Comparison of ENCODE assay signal across 15 cellular contexts in the genomic region with DNA sequence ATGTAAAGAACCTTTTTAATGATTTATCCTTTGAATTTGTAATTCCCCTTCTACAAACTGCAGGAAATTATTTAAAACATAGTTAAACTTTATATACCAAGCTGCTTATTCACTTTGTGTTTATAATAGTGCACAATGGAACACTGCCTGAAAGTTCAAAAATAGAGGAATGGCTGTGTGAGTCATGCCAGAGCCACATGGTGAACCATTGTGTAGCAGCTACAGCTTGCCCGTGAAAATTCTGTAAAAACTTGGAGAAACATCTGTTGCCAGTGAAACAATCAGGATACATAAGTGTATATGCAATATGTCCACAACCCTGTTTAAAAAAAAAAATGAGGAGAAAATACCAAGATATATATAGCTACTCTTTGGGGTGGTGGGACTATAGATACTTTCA. TPM values are rescaled to one million over a fixed set of nuclear protein-coding genes. Genes with fewer than 3 reads are reported as not detected.
A peak's percentile ranks its signal among the peaks of the same experiment; 100 is the strongest.
DNase-seq lines count a peak whose midpoint lies in the region; ATAC-seq and TF ChIP-seq lines count a peak whose summit lies in the region.
"Had no signal": no experiment of that assay in that cellular context is flagged by ENCODE, and none has a peak within 500 bp of the region (broad histone marks: within the 10 kb centered on the region; RNA-seq: fewer than 3 reads in every experiment).

No MANE protein-coding gene starts in this region.

- H3K27me3 Mint-ChIP-seq in activated CD4-positive, alpha-beta T cell treated with anti-CD3 and anti-CD28 coated beads, Interleukin-2, amount 10 ng/mL, durations not matched to agents 7 days and 5 days: no peaks in the 10 kb centered on the region
- H3K27me3 Mint-ChIP-seq: activated CD8-positive, alpha-beta T cell treated with anti-CD3 and anti-CD28 coated beads for 36 hours; activated naive CD4-positive, alpha-beta T cell treated with anti-CD3 and anti-CD28 coated beads, Interleukin-2, amount 10 ng/mL, durations not matched to agents 7 days and 5 days; CD4-positive, CD25-positive, alpha-beta regulatory T cell had no signal

- CTCF ChIA-PET in activated CD4-positive, alpha-beta T cell treated with anti-CD3 and anti-CD28 coated beads, Interleukin-2, amount 10 ng/mL, durations not matched to agents 7 days and 5 days (lab: Charles Lee): interaction anchor here (0.5 kb wide), 1 partner anchor 9 kb away, joined by 3 read pairs; no protein-coding TSS in a partner anchor

- no peak overlapping the region for H3K27ac Mint-ChIP-seq in activated CD4-positive, alpha-beta T cell treated with anti-CD3 and anti-CD28 coated beads, Interleukin-2, amount 10 ng/mL, durations not matched to agents 7 days and 5 days
- H3K27ac Mint-ChIP-seq: activated CD8-positive, alpha-beta T cell treated with anti-CD3 and anti-CD28 coated beads for 36 hours; activated naive CD4-positive, alpha-beta T cell treated with anti-CD3 and anti-CD28 coated beads, Interleukin-2, amount 10 ng/mL, durations not matched to agents 7 days and 5 days had no signal

- H3K9me3 Mint-ChIP-seq in activated CD4-positive, alpha-beta T cell treated with anti-CD3 and anti-CD28 coated beads, Interleukin-2, amount 10 ng/mL, durations not matched to agents 7 days and 5 days: no peaks in the 10 kb centered on the region
- H3K9me3 Mint-ChIP-seq: activated CD8-positive, alpha-beta T cell treated with anti-CD3 and anti-CD28 coated beads for 36 hours; activated naive CD4-positive, alpha-beta T cell treated with anti-CD3 and anti-CD28 coated beads, Interleukin-2, amount 10 ng/mL, durations not matched to agents 7 days and 5 days; CD4-positive, CD25-positive, alpha-beta regulatory T cell had no signal

- peak; percentile 84 for DNase-seq in AG10803 (ENCODE audit: low read depth)
- peak; percentile 64 for DNase-seq in NCI-H1694 (lab: John Stamatoyannopoulos, UW)
- peak; percentile 94 for DNase-seq in dermis blood vessel endothelial cell
- peak; percentile 7 for DNase-seq in medulla oblongata (ENCODE audit: extremely low spot score)
- no peak for DNase-seq in activated CD4-positive, alpha-beta T cell treated with anti-CD3 and anti-CD28 coated beads, Interleukin-2, amount 10 ng/mL, durations not matched to agents 7 days and 5 days
- no peak for DNase-seq in erythroblast (lab: John Stamatoyannopoulos, UW)
- DNase-seq: activated CD8-positive, alpha-beta T cell treated with anti-CD3 and anti-CD28 coated beads for 36 hours; activated naive CD4-positive, alpha-beta T cell treated with anti-CD3 and anti-CD28 coated beads, Interleukin-2, amount 10 ng/mL, durations not matched to agents 7 days and 5 days; CD4-positive, CD25-positive, alpha-beta regulatory T cell; NCI-H1417 treated with DMSO at 0.1 percent for 48 hours; stimulated activated CD4-positive, alpha-beta T cell treated with anti-CD3 and anti-CD28 coated beads, Interleukin-4, amount 100 ng/mL, for 1 hour; stomach; T-helper 1 cell had no signal

- H3K36me3 Mint-ChIP-seq in activated CD4-positive, alpha-beta T cell treated with anti-CD3 and anti-CD28 coated beads, Interleukin-2, amount 10 ng/mL, durations not matched to agents 7 days and 5 days (ENCODE audit: low read depth): peaks cover 17% of the 10 kb centered on the region

- TF ChIP-seq CTCF in AG10803 (conservative IDR thresholded peaks at IDR 0.05; ENCODE audit: low read length): no peak

- H3K4me3 ChIP-seq in AG10803 (ENCODE audit: low read length): no peak overlapping the region
- H3K4me3 ChIP-seq: stomach had no signal

- POLR2A ChIA-PET in activated CD4-positive, alpha-beta T cell treated with anti-CD3 and anti-CD28 coated beads, Interleukin-2, amount 10 ng/mL, durations not matched to agents 7 days and 5 days (lab: Charles Lee): no interaction called here

- peaks cover 7% of the 10 kb centered on the region for H3K4me1 Mint-ChIP-seq in activated CD4-positive, alpha-beta T cell treated with anti-CD3 and anti-CD28 coated beads, Interleukin-2, amount 10 ng/mL, durations not matched to agents 7 days and 5 days

- TF ChIP-seq POLR2A in erythroblast (IDR thresholded peaks at IDR 0.05; ENCODE audit: low read length): no peak

- ATAC-seq in GM19455 (IDR thresholded peaks at IDR 0.05; ENCODE audit: unreplicated experiment) (no peak), HG02973 (IDR thresholded peaks at IDR 0.05; ENCODE audit: unreplicated experiment) (no peak)
- ATAC-seq: activated CD8-positive, alpha-beta T cell treated with anti-CD3 and anti-CD28 coated beads for 36 hours had no signal

- H3K4me3 Mint-ChIP-seq in activated CD4-positive, alpha-beta T cell treated with anti-CD3 and anti-CD28 coated beads, Interleukin-2, amount 10 ng/mL, durations not matched to agents 7 days and 5 days: no peak overlapping the region
- H3K4me3 Mint-ChIP-seq: activated CD8-positive, alpha-beta T cell treated with anti-CD3 and anti-CD28 coated beads for 36 hours; activated naive CD4-positive, alpha-beta T cell treated with anti-CD3 and anti-CD28 coated beads, Interleukin-2, amount 10 ng/mL, durations not matched to agents 7 days and 5 days; CD4-positive, CD25-positive, alpha-beta regulatory T cell had no signal

RNA-seq across cellular contexts. Expression of a gene that starts 59.5 kb away (rescaled TPM):
- total RNA-seq in dermis blood vessel endothelial cell: 96.7 and 134 TPM in 2 replicates
- 10 to 100 TPM; 33.3 to 41.7 TPM for total RNA-seq in activated CD4-positive, alpha-beta T cell treated with anti-CD3 and anti-CD28 coated beads, Interleukin-2, amount 10 ng/mL, durations not matched to agents 7 days and 5 days

RNA-seq across cellular contexts. Expression of a gene that starts 59.9 kb away (rescaled TPM):
- 19.6 and 27.0 TPM in 2 replicates for total RNA-seq in dermis blood vessel endothelial cell
- total RNA-seq in activated CD4-positive, alpha-beta T cell treated with anti-CD3 and anti-CD28 coated beads, Interleukin-2, amount 10 ng/mL, durations not matched to agents 7 days and 5 days: under 1 TPM; 0.56 to 0.69 TPM

Comparison
In these comparisons a context has a peak if more than half of its experiments do, and no peak if none do; other contexts are left out.
1. DNase-seq: peak in AG10803 (single experiment), NCI-H1694 (single experiment), dermis blood vessel endothelial cell (single experiment) and medulla oblongata (single experiment); none in activated CD4-positive, alpha-beta T cell treated with anti-CD3 and anti-CD28 coated beads, Interleukin-2, amount 10 ng/mL, durations not matched to agents 7 days and 5 days (single experiment) and erythroblast (0 of 2).
2. RNA of a gene that starts 59.9 kb away (total RNA-seq): 19.6 to 27.0 TPM in dermis blood vessel endothelial cell; 0.56 to 0.69 TPM in activated CD4-positive, alpha-beta T cell treated with anti-CD3 and anti-CD28 coated beads, Interleukin-2, amount 10 ng/mL, durations not matched to agents 7 days and 5 days; every median in the first group is over 10 times any median in the second.